Comparison of ENCODE assay signal across 1 cellular context in genomic region chr2:71452565-71452964, GRCh38.
TF ChIP-seq lines count a peak whose summit lies in the region.

No MANE protein-coding gene starts in this region.

TF ChIP-seq in K562, 482 proteins besides CTCF, POLR2A, EP300 and RAD21 (continued from another document and continues in another):
- TF ChIP-seq FOXO4 (CRISPR knock-in tag; IDR thresholded peaks at IDR 0.05) (no peak), BACH1 (tag; IDR thresholded peaks at IDR 0.05) (no peak), E2F8 (IDR thresholded peaks at IDR 0.05; ENCODE audit: low read depth, partially characterized antibody) (no peak), ARID1B (IDR thresholded peaks at IDR 0.05) (peak; percentile 51; the same call in 1 of the 2 replicates), MCM7 (IDR thresholded peaks at IDR 0.05) (no peak), TRIM24 (IDR thresholded peaks at IDR 0.05) (0 out of 4 replicates have a peak, but pooled peaks of 1 of the 2 experiments have one; percentile 26), RBM17 (IDR thresholded peaks at IDR 0.05; ENCODE audit: borderline replicate concordance, low read depth, low read length) (no peak), E2F3 (CRISPR knock-in tag; IDR thresholded peaks at IDR 0.05) (no peak), THRAP3 (IDR thresholded peaks at IDR 0.05; ENCODE audit: borderline replicate concordance) (no peak), ELK3 (CRISPR knock-in tag; IDR thresholded peaks at IDR 0.05) (no peak), BCL6 (CRISPR knock-in tag; IDR thresholded peaks at IDR 0.05) (no peak), ILK (tag; IDR thresholded peaks at IDR 0.05; ENCODE audit: borderline replicate concordance, low read depth) (no peak), RFX7 (CRISPR knock-in tag; IDR thresholded peaks at IDR 0.05) (no peak), HCFC1 (IDR thresholded peaks at IDR 0.05; ENCODE audit: low read depth, low read length) (no peak), HINFP (tag; conservative IDR thresholded peaks at IDR 0.05; ENCODE audit: low read depth) (no peak), RAD51 (IDR thresholded peaks at IDR 0.05; ENCODE audit: borderline replicate concordance, low read depth) (no peak), CREB1 (IDR thresholded peaks at IDR 0.05) (no peak), CREB1 (CRISPR knock-in tag; IDR thresholded peaks at IDR 0.05) (no peak), DPF2 (IDR thresholded peaks at IDR 0.05) (peak; percentile 57; the same call in 1 of the 2 replicates), ZBTB7A (IDR thresholded peaks at IDR 0.05; ENCODE audit: borderline replicate concordance, control insufficient read depth, low read depth, low read length) (peak; percentile 69; the same call in 1 of the 2 replicates), CREB3L1 (IDR thresholded peaks at IDR 0.05; ENCODE audit: borderline replicate concordance, low read depth) (no peak), SNAPC5 (CRISPR knock-in tag; IDR thresholded peaks at IDR 0.05) (no peak), SPI1 (IDR thresholded peaks at IDR 0.05; ENCODE audit: borderline replicate concordance, low read depth, low read length) (no peak), HMG20A (CRISPR knock-in tag; conservative IDR thresholded peaks at IDR 0.05) (no peak), SAP30 (IDR thresholded peaks at IDR 0.05; ENCODE audit: borderline replicate concordance, insufficient read depth, low read depth, low read length, poor library complexity, severe bottlenecking) (no peak), EP400 (IDR thresholded peaks at IDR 0.05) (no peak), E2F1 (CRISPR knock-in tag; IDR thresholded peaks at IDR 0.05) (no peak), MLX (CRISPR knock-in tag; conservative IDR thresholded peaks at IDR 0.05) (no peak), HDAC8 (tag; IDR thresholded peaks at IDR 0.05) (no peak), KDM1A (IDR thresholded peaks at IDR 0.05) (peak; percentile 16 to 68; a peak in 1 of 4 replicates), TARDBP (IDR thresholded peaks at IDR 0.05) (no peak), ZNF655 (CRISPR knock-in tag; IDR thresholded peaks at IDR 0.05) (no peak), XRCC3 (IDR thresholded peaks at IDR 0.05) (no peak), MAFF (IDR thresholded peaks at IDR 0.05; ENCODE audit: low read length) (0 out of 2 replicates have a peak, but pooled peaks have one; percentile 9), ZNF253 (CRISPR knock-in tag; conservative IDR thresholded peaks at IDR 0.05) (no peak), HNRNPLL (IDR thresholded peaks at IDR 0.05; ENCODE audit: low read depth, low read length, poor library complexity, severe bottlenecking) (no peak), CHAMP1 (IDR thresholded peaks at IDR 0.05) (no peak), NUFIP1 (IDR thresholded peaks at IDR 0.05; ENCODE audit: partially characterized antibody) (no peak), SMAD4 (CRISPR knock-in tag; conservative IDR thresholded peaks at IDR 0.05) (no peak), GABPB1 (CRISPR knock-in tag; IDR thresholded peaks at IDR 0.05) (no peak), ZBTB11 (CRISPR knock-in tag; IDR thresholded peaks at IDR 0.05) (no peak), MEF2A (IDR thresholded peaks at IDR 0.05; ENCODE audit: control insufficient read depth, low read depth, low read length) (0 out of 2 replicates have a peak, but pooled peaks have one; percentile 25), ZNF408 (CRISPR knock-in tag; IDR thresholded peaks at IDR 0.05; ENCODE audit: low read depth) (no peak), TCF3 (CRISPR knock-in tag; IDR thresholded peaks at IDR 0.05) (peak; percentile 42; the same call in 1 of the 2 replicates), TEAD2 (tag; IDR thresholded peaks at IDR 0.05) (no peak), CBFA2T2 (conservative IDR thresholded peaks at IDR 0.05) (peak; percentile 62), ZNF280A (IDR thresholded peaks at IDR 0.05; ENCODE audit: low read depth, partially characterized antibody) (no peak), SP1 (CRISPR knock-in tag; IDR thresholded peaks at IDR 0.05) (no peak)
